ENCODE assay signal across 12 cellular contexts in genomic region chr5:176675676-176676360, GRCh38. TPM values are rescaled to one million over a fixed set of nuclear protein-coding genes. Genes with fewer than 3 reads are reported as not detected.
DNase-seq lines count a peak whose midpoint lies in the region; ATAC-seq and TF ChIP-seq lines count a peak whose summit lies in the region.
"Had no signal": no experiment of that assay in that cellular context is flagged by ENCODE, and none has a peak within 500 bp of the region (broad histone marks: within the 10 kb centered on the region; RNA-seq: fewer than 3 reads in every experiment).

No MANE protein-coding gene starts in this region.

- H3K27ac ChIP-seq in BLaER1 (no peak overlapping the region), HL-60 (replicated peaks) (no peak overlapping the region), tibial nerve (no peak overlapping the region)
- H3K27ac ChIP-seq: dorsolateral prefrontal cortex, pancreas had no signal

- peaks cover 18% of the 10 kb centered on the region for H3K27me3 ChIP-seq in BLaER1
- peaks cover 11% of the 10 kb centered on the region for H3K27me3 ChIP-seq in HL-60 (ENCODE audit: insufficient read depth, poor library complexity, severe bottlenecking)
- peaks cover 43% of the 10 kb centered on the region for H3K27me3 ChIP-seq in adipocyte (replicated peaks; ENCODE audit: control insufficient read depth, insufficient read depth, low read length)
- peaks cover 0 to 57% of the 10 kb centered on the region in 2 donors for H3K27me3 ChIP-seq in tibial nerve

- H3K9me3 ChIP-seq in BLaER1 = no peaks in the 10 kb centered on the region
- no peaks in the 10 kb centered on the region for H3K9me3 ChIP-seq in adipocyte (ENCODE audit: control insufficient read depth, low read length)
- no peaks in the 10 kb centered on the region for H3K9me3 ChIP-seq in tibial nerve
- H3K9me3 ChIP-seq: pancreas had no signal

- no peak for TF ChIP-seq EP300 in tibial nerve (IDR thresholded peaks at IDR 0.05)

- H4K20me1 ChIP-seq in BLaER1 = peaks cover 20% of the 10 kb centered on the region; the same call in 1 of the 2 replicates

- WGBS in tibial nerve, 2 donors = 65 to 72% methylated on average over 19 of the region's 19 CpGs

- H3K4me1 ChIP-seq in BLaER1 = peaks cover 50% of the 10 kb centered on the region
- H3K4me1 ChIP-seq in adipocyte (ENCODE audit: control insufficient read depth, insufficient read depth, low read length) = peaks cover 14% of the 10 kb centered on the region
- peaks cover 0 to 9% (median 0%) of the 10 kb centered on the region in 4 donors for H3K4me1 ChIP-seq in tibial nerve
- H3K4me1 ChIP-seq: pancreas had no signal

- ATAC-seq in left colon (peak; percentile 38), HG03196 (IDR thresholded peaks at IDR 0.05; ENCODE audit: unreplicated experiment) (no peak)

- H3K36me3 ChIP-seq in BLaER1 (no peaks in the 10 kb centered on the region), adipocyte (ENCODE audit: control insufficient read depth, insufficient read depth, low read length, severe bottlenecking) (no peaks in the 10 kb centered on the region), tibial nerve (no peaks in the 10 kb centered on the region)
- H3K36me3 ChIP-seq: pancreas had no signal

- no peak for DNase-seq in HL-60 (ENCODE audit: low read depth in 1 of 2, low spot score in 1 of 2)
- peak; percentile 16 for DNase-seq in adipocyte (ENCODE audit: low read depth)
- no peak for DNase-seq in left colon
- no peak for DNase-seq in NCI-H748 treated with DMSO at 0.1 percent for 48 hours (lab: John Stamatoyannopoulos, UW)
- DNase-seq in activated naive CD4-positive, alpha-beta T cell (lab: John Stamatoyannopoulos, UW) = no peak
- no peak for DNase-seq in tibial nerve (ENCODE audit: low spot score in 2 of 2)
- DNase-seq: activated CD4-positive, CD25-positive, alpha-beta regulatory T cell; pancreas; substantia nigra had no signal

- intact Hi-C loops in left colon (cut with DNase I, micrococcal nuclease) = no loop called here

- TF ChIP-seq CTCF in HL-60 (IDR thresholded peaks at IDR 0.05; ENCODE audit: insufficient read depth, low read length) (peak; percentile 9), tibial nerve (IDR thresholded peaks at IDR 0.05) (no peak)

- H3K9ac ChIP-seq in BLaER1 = no peak overlapping the region
- H3K9ac ChIP-seq in adipocyte (ENCODE audit: low read length) = no peak overlapping the region

- H3K4me2 ChIP-seq in BLaER1 = peak overlapping the region; percentile 78

- H3K4me3 ChIP-seq in BLaER1 = no peak overlapping the region
- H3K4me3 ChIP-seq in HL-60 (replicated peaks; ENCODE audit: insufficient read depth, low read length) = no peak overlapping the region
- no peak overlapping the region for H3K4me3 ChIP-seq in adipocyte (ENCODE audit: low read length)
- H3K4me3 ChIP-seq in tibial nerve = no peak overlapping the region
- H3K4me3 ChIP-seq: dorsolateral prefrontal cortex, pancreas had no signal

- no peak for TF ChIP-seq POLR2A in tibial nerve (IDR thresholded peaks at IDR 0.05)

RNA-seq across cellular contexts. Expression of gene TSPAN17, which starts 28.5 kb away (rescaled TPM):
- 10 to 100 TPM; 34.8 to 37.2 TPM for total RNA-seq in left colon
- total RNA-seq in tibial nerve = 10 to 100 TPM; 11.0 to 25.8 (median 14.3) TPM

RNA-seq across cellular contexts. Expression of gene EIF4E1B, which starts 45.3 kb away (rescaled TPM):
- total RNA-seq in left colon = not detected
- total RNA-seq in tibial nerve = not detected

RNA-seq across cellular contexts. Expression of gene SNCB, which starts 45.5 kb away (rescaled TPM):
- total RNA-seq in left colon (not detected), tibial nerve (not detected)
